Comparison of ENCODE assay signal across 1 cellular context in the genomic region with DNA sequence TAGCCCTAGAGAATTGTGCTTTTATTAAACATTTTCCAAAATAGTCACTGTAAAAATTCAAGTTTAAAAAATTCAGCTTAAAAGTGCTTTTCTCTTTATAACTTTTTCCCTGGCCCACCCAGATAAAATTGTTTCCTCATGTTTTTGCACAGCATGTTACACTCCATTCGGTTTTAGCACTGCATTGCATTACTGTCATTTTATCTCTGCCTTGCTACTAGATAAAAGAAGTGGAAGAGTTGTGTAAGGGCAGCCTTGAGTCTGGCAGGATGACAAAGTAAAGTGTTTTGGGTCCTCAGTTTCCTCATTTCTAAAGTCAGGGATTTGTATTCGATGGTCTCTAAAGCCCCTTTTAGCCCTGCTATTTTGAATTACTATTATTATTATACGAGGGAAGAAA.
TF ChIP-seq lines count a peak whose summit lies in the region.

No MANE protein-coding gene starts in this region.

TF ChIP-seq in IMR-90, 13 proteins besides CTCF, POLR2A, EP300 and RAD21 (continued from another document):
- no peak for TF ChIP-seq MAZ (IDR thresholded peaks at IDR 0.05; ENCODE audit: borderline replicate concordance, low read depth, low read length)
- TF ChIP-seq, protein P1, sequence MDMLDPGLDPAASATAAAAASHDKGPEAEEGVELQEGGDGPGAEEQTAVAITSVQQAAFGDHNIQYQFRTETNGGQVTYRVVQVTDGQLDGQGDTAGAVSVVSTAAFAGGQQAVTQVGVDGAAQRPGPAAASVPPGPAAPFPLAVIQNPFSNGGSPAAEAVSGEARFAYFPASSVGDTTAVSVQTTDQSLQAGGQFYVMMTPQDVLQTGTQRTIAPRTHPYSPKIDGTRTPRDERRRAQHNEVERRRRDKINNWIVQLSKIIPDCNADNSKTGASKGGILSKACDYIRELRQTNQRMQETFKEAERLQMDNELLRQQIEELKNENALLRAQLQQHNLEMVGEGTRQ (IDR thresholded peaks at IDR 0.05; ENCODE audit: low read depth, low read length), result no peak
- no peak for TF ChIP-seq RFX5 (IDR thresholded peaks at IDR 0.05; ENCODE audit: low read depth, low read length)
